28 cellular contexts compared by ENCODE assay signal in the genomic region with DNA sequence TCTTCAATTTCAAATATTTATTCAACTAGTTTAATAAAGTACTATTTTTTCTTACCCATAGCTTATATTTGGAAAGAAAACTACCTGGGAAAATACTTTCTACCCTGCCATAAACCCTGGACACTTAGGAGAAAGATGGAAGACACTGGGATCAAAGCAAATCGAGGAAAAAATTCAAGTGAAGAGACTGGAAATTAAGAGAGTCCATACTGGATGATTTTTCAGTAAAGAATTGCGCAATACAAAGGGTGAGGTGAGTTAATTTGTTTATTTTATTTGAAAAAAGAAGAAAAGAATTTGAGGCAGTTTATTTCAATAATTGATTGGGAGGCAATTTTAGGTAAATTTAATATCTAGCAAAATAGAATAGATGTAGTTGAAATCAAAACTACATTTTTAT.
"Had no signal": no experiment of that assay in that cellular context is flagged by ENCODE, and none has a peak within 500 bp of the region (broad histone marks: within the 10 kb centered on the region; RNA-seq: fewer than 3 reads in every experiment).

No MANE protein-coding gene starts in this region.

- H2AFZ ChIP-seq: neural progenitor cell, parathyroid adenoma had no signal

- H3K4me3 ChIP-seq: neural progenitor cell, ovary, psoas muscle, skin epidermis, smooth muscle cell, spleen, thoracic aorta, thyroid gland, tibial nerve, upper lobe of right lung, uterus had no signal

- H3K36me3 ChIP-seq: neural progenitor cell, ovary, spleen, thoracic aorta, thyroid gland, tibial nerve, upper lobe of right lung, uterus had no signal

- H3K79me2 ChIP-seq: parathyroid adenoma had no signal

- H3K4me2 ChIP-seq: neural progenitor cell, smooth muscle cell had no signal

- H3K27me3 ChIP-seq: neural progenitor cell, spleen, thyroid gland, tibial nerve, upper lobe of right lung, uterus had no signal

- ATAC-seq: naive thymus-derived CD4-positive, alpha-beta T cell; natural killer cell; psoas muscle; right cardiac atrium; sciatic nerve; stimulated activated memory B cell treated with anti-CD40 and anti-IgM and Interleukin-4, amounts not matched to agents 10 μg/mL and 1 μg/mL and 100 μg/mL, for 72 hours; stimulated activated naive CD8-positive, alpha-beta T cell treated with anti-CD3 and anti-CD28 coated beads, Interleukin-15, amount 100 ng/mL, for 72 hours; stimulated activated naive CD8-positive, alpha-beta T cell treated with anti-CD3 and anti-CD28 coated beads, Interleukin-15, Interleukin-2, amounts not matched to agents 100 U/mL and 50 U/mL, for 24 hours; upper lobe of right lung had no signal

- H3K27ac ChIP-seq: neural progenitor cell, ovary, parathyroid adenoma, psoas muscle, skin epidermis, spleen, thoracic aorta, thyroid gland, tibial nerve, upper lobe of right lung, uterus had no signal

- H3K4me1 ChIP-seq: neural progenitor cell, parathyroid adenoma, psoas muscle, spleen, thyroid gland, tibial nerve, upper lobe of right lung, uterus had no signal

- H3K9me3 ChIP-seq: ovary, psoas muscle, spleen, thoracic aorta, thyroid gland, tibial nerve, upper lobe of right lung, uterus had no signal

- DNase-seq: naive thymus-derived CD4-positive, alpha-beta T cell; natural killer cell; occipital lobe; ovary; psoas muscle; right cardiac atrium; spleen; stimulated activated CD4-positive, alpha-beta T cell treated with anti-CD3 and anti-CD28 coated beads, Interleukin-12 subunit alpha, Interleukin-12 subunit beta, amount 100 ng/mL, for 4 hours; stimulated activated CD4-positive, alpha-beta T cell treated with anti-CD3 and anti-CD28 coated beads, Interleukin-1b, Interleukin-23, amount 100 ng/mL, for 48 hours; stimulated activated CD4-positive, alpha-beta T cell treated with anti-CD3 and anti-CD28 coated beads, Interleukin-4, amount 100 ng/mL, for 1 hour; stimulated activated CD4-positive, alpha-beta T cell treated with anti-CD3 and anti-CD28 coated beads, Interleukin-4, amount 100 ng/mL, for 4 hours; stimulated activated CD8-positive, alpha-beta memory T cell treated with anti-CD3 and anti-CD28 coated beads, Interleukin-4, amount 100 ng/mL, for 48 hours; stimulated activated naive CD4-positive, alpha-beta T cell; stimulated activated naive CD8-positive, alpha-beta T cell treated with anti-CD3 and anti-CD28 coated beads, Interleukin-15, amount 100 ng/mL, for 72 hours; stimulated activated naive CD8-positive, alpha-beta T cell treated with anti-CD3 and anti-CD28 coated beads, Interleukin-15, Interleukin-2, amounts not matched to agents 100 U/mL and 50 U/mL, for 24 hours; substantia nigra; thyroid gland; trophoblast cell; upper lobe of right lung; uterus had no signal

- H3K9ac ChIP-seq: neural progenitor cell, parathyroid adenoma had no signal
